ENCODE assay signal across 1 cellular context in genomic region chr5:37839441-37840035, GRCh38.
TF ChIP-seq lines count a peak whose summit lies in the region.

No MANE protein-coding gene starts in this region.

TF ChIP-seq in HEK293, 187 proteins besides CTCF, POLR2A, EP300 and RAD21 (continued from another document):
- TF ChIP-seq, protein P1, sequence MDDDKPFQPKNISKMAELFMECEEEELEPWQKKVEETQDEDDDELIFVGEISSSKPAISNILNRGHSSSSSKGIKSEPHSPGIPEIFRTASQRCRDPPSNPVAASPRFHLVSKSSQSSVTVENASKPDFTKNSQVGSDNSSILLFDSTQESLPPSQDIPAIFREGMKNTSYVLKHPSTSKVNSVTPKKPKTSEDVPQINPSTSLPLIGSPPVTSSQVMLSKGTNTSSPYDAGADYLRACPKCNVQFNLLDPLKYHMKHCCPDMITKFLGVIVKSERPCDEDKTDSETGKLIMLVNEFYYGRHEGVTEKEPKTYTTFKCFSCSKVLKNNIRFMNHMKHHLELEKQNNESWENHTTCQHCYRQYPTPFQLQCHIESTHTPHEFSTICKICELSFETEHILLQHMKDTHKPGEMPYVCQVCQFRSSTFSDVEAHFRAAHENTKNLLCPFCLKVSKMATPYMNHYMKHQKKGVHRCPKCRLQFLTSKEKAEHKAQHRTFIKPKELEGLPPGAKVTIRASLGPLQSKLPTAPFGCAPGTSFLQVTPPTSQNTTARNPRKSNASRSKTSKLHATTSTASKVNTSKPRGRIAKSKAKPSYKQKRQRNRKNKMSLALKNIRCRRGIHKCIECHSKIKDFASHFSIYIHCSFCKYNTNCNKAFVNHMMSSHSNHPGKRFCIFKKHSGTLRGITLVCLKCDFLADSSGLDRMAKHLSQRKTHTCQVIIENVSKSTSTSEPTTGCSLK (tag by site-specific recombination; IDR thresholded peaks at IDR 0.05), result no peak
